9 cellular contexts compared by ENCODE assay signal in the genomic region with DNA sequence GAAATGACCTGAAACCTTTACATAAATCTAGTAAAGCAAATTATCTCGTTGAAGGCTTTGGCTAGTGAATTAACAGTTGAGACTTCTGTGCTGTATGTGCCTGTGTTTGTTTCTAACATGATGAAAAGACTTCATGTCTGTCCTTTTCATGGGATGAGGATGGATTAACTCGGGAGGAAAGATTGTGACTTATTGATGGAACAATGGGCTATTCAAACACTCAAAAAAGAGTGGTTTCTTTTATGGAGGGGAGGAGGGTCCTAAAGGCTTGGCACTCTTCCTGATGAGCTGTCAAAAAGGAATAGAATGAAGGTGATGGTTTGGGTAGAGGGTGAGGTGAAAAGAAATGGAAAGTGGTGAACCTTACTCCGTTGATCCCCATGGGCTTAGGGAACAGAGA.
"Had no signal": no experiment of that assay in that cellular context is flagged by ENCODE, and none has a peak within 500 bp of the region (broad histone marks: within the 10 kb centered on the region; RNA-seq: fewer than 3 reads in every experiment).

No MANE protein-coding gene starts in this region.

- H3K27me3 Mint-ChIP-seq: type B pancreatic cell had no signal

- H3K36me3 Mint-ChIP-seq: activated naive CD8-positive, alpha-beta T cell treated with anti-CD3 and anti-CD28 coated beads, Interleukin-2, amount 10 ng/mL, durations not matched to agents 7 days and 5 days; type B pancreatic cell had no signal

- H3K4me1 ChIP-seq: psoas muscle had no signal

- H3K4me3 Mint-ChIP-seq: activated naive CD8-positive, alpha-beta T cell treated with anti-CD3 and anti-CD28 coated beads, Interleukin-2, amount 10 ng/mL, durations not matched to agents 7 days and 5 days; activated T-helper 1 cell treated with anti-CD3 and anti-CD28 coated beads, Interleukin-12 subunit alpha, Interleukin-12 subunit beta, Interleukin-2, Interleukin-4 antibody, amounts not matched to agents 30 ng/mL and 10 ng/mL and 1 ng/mL, durations not matched to agents 14 hours and 24 hours and 36 hours; stimulated activated naive CD8-positive, alpha-beta T cell treated with anti-CD3 and anti-CD28 coated beads, Interleukin-15, amount 100 ng/mL, for 72 hours; type B pancreatic cell had no signal

- H3K27me3 ChIP-seq: heart left ventricle had no signal

- H3K27ac ChIP-seq: heart left ventricle, psoas muscle had no signal

- H3K4me1 Mint-ChIP-seq: stimulated activated naive CD8-positive, alpha-beta T cell treated with anti-CD3 and anti-CD28 coated beads, Interleukin-15, amount 100 ng/mL, for 72 hours had no signal

- H3K9me3 ChIP-seq: heart left ventricle had no signal

- ATAC-seq: activated CD4-positive, CD25-positive, alpha-beta regulatory T cell treated with anti-CD3 and anti-CD28 coated beads, Interleukin-2, amount 50 U/mL, for 24 hours; heart left ventricle; psoas muscle; stimulated activated naive CD8-positive, alpha-beta T cell treated with anti-CD3 and anti-CD28 coated beads, Interleukin-15, amount 100 ng/mL, for 72 hours had no signal

- H3K4me3 ChIP-seq: heart left ventricle, psoas muscle had no signal

- H3K27ac Mint-ChIP-seq: activated naive CD8-positive, alpha-beta T cell treated with anti-CD3 and anti-CD28 coated beads, Interleukin-2, amount 10 ng/mL, durations not matched to agents 7 days and 5 days; activated T-helper 1 cell treated with anti-CD3 and anti-CD28 coated beads, Interleukin-12 subunit alpha, Interleukin-12 subunit beta, Interleukin-2, Interleukin-4 antibody, amounts not matched to agents 30 ng/mL and 10 ng/mL and 1 ng/mL, durations not matched to agents 14 hours and 24 hours and 36 hours; type B pancreatic cell had no signal

- DNase-seq: activated naive CD4-positive, alpha-beta T cell; activated naive CD8-positive, alpha-beta T cell treated with anti-CD3 and anti-CD28 coated beads, Interleukin-2, amount 10 ng/mL, durations not matched to agents 7 days and 5 days; anterior cingulate cortex; heart left ventricle; psoas muscle; stimulated activated naive CD8-positive, alpha-beta T cell treated with anti-CD3 and anti-CD28 coated beads, Interleukin-15, amount 100 ng/mL, for 72 hours had no signal

- H3K9me3 Mint-ChIP-seq: activated naive CD8-positive, alpha-beta T cell treated with anti-CD3 and anti-CD28 coated beads, Interleukin-2, amount 10 ng/mL, durations not matched to agents 7 days and 5 days; activated T-helper 1 cell treated with anti-CD3 and anti-CD28 coated beads, Interleukin-12 subunit alpha, Interleukin-12 subunit beta, Interleukin-2, Interleukin-4 antibody, amounts not matched to agents 30 ng/mL and 10 ng/mL and 1 ng/mL, durations not matched to agents 14 hours and 24 hours and 36 hours; stimulated activated naive CD8-positive, alpha-beta T cell treated with anti-CD3 and anti-CD28 coated beads, Interleukin-15, amount 100 ng/mL, for 72 hours; type B pancreatic cell had no signal
